8 cellular contexts compared by ENCODE assay signal in the genomic region with DNA sequence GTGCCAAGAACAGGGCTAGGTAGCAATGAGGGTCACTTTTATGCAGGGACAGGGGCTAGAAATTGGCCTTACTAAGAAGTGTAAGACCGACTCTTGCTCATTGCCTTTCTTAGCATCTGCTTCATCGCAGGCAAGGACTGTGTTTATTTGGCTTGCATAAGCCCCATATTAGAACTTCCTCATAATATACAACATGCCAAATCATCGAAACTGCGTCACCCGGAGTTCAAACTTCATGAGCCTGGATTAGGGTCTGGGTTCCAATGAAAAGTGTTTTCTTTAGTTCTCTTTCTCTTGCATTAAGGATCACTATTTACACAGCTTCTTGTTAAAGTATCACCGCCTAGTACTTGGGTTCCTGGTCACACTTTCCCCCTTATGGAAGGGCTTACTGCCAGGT. TPM values are rescaled to one million over a fixed set of nuclear protein-coding genes. Genes with fewer than 3 reads are reported as not detected.
DNase-seq lines count a peak whose midpoint lies in the region; ATAC-seq and TF ChIP-seq lines count a peak whose summit lies in the region.

No MANE protein-coding gene starts in this region.

- H3K36me3 ChIP-seq in suprapubic skin, result no peaks in the 10 kb centered on the region

- peaks cover 35% of the 10 kb centered on the region for H3K4me1 Mint-ChIP-seq in activated CD8-positive, alpha-beta memory T cell treated with anti-CD3 and anti-CD28 coated beads, Interleukin-2, amount 10 ng/mL, durations not matched to agents 7 days and 5 days
- H3K4me1 Mint-ChIP-seq in WTC11 (peaks cover 30% of the 10 kb centered on the region), immature natural killer cell (peaks cover 35 to 47% of the 10 kb centered on the region in 2 donors)

- 94% methylated on average over 6 of the region's 6 CpGs for WGBS in suprapubic skin

- POLR2A ChIA-PET in WTC11 (lab: Charles Lee), result no interaction called here

- no peak for TF ChIP-seq POLR2A in suprapubic skin (IDR thresholded peaks at IDR 0.05)

- no peak for ATAC-seq in activated CD8-positive, alpha-beta memory T cell treated with anti-CD3 and anti-CD28 coated beads, Interleukin-2, amount 10 ng/mL, durations not matched to agents 7 days and 5 days
- no peak for ATAC-seq in WTC11

- H3K36me3 Mint-ChIP-seq in activated CD8-positive, alpha-beta memory T cell treated with anti-CD3 and anti-CD28 coated beads, Interleukin-2, amount 10 ng/mL, durations not matched to agents 7 days and 5 days, result peaks cover 9% of the 10 kb centered on the region
- H3K36me3 Mint-ChIP-seq in WTC11 (no peaks in the 10 kb centered on the region), immature natural killer cell (peaks cover 0 to 4% (median 0%) of the 10 kb centered on the region in 3 donors)

- no peak for TF ChIP-seq CTCF in WTC11 (IDR thresholded peaks at IDR 0.05)
- no peak for TF ChIP-seq CTCF in suprapubic skin (IDR thresholded peaks at IDR 0.05)

- H3K4me3 ChIP-seq in suprapubic skin, result peak overlapping the region; percentile 76

- CTCF ChIA-PET in activated CD8-positive, alpha-beta memory T cell treated with anti-CD3 and anti-CD28 coated beads, Interleukin-2, amount 10 ng/mL, durations not matched to agents 7 days and 5 days (lab: Charles Lee), result interaction anchor here (0.9 to 1.6 kb wide), 3 partner anchors 9 to 20 kb away, joined by 3 to 5 read pairs (median 4); no protein-coding TSS in a partner anchor
- CTCF ChIA-PET in WTC11 (lab: Charles Lee), result interaction anchor here (0.8 to 1.4 kb wide), 2 partner anchors 20 to 291 kb away, joined by 3 to 4 read pairs; no protein-coding TSS in a partner anchor

- no peaks in the 10 kb centered on the region for H3K9me3 ChIP-seq in suprapubic skin

- peak overlapping the region; percentile 93 for H3K27ac Mint-ChIP-seq in activated CD8-positive, alpha-beta memory T cell treated with anti-CD3 and anti-CD28 coated beads, Interleukin-2, amount 10 ng/mL, durations not matched to agents 7 days and 5 days
- H3K27ac Mint-ChIP-seq in WTC11 (peak overlapping the region; percentile 81), immature natural killer cell (peak overlapping the region; percentile 83 to 97 (median 94))

- no peaks in the 10 kb centered on the region for H3K9me3 Mint-ChIP-seq in activated CD8-positive, alpha-beta memory T cell treated with anti-CD3 and anti-CD28 coated beads, Interleukin-2, amount 10 ng/mL, durations not matched to agents 7 days and 5 days (ENCODE audit: low read depth)
- H3K9me3 Mint-ChIP-seq in WTC11 (no peaks in the 10 kb centered on the region), immature natural killer cell (peaks cover 0 to 2% (median 0%) of the 10 kb centered on the region in 6 donors)

- peaks cover 34% of the 10 kb centered on the region for H3K4me1 ChIP-seq in suprapubic skin

- H3K4me3 Mint-ChIP-seq in activated CD8-positive, alpha-beta memory T cell treated with anti-CD3 and anti-CD28 coated beads, Interleukin-2, amount 10 ng/mL, durations not matched to agents 7 days and 5 days, result peak overlapping the region; percentile 19
- H3K4me3 Mint-ChIP-seq in WTC11 (peak overlapping the region; percentile 66), immature natural killer cell (peak overlapping the region; percentile 84 to 91 (median 86))

- peaks cover 10% of the 10 kb centered on the region for H3K27me3 Mint-ChIP-seq in activated CD8-positive, alpha-beta memory T cell treated with anti-CD3 and anti-CD28 coated beads, Interleukin-2, amount 10 ng/mL, durations not matched to agents 7 days and 5 days
- H3K27me3 Mint-ChIP-seq in WTC11 (ENCODE audit: low read depth) (peaks cover 3% of the 10 kb centered on the region), immature natural killer cell (ENCODE audit: low read depth in 3 of 3) (peaks cover 5 to 17% (median 7%) of the 10 kb centered on the region in 3 donors)

- TF ChIP-seq EP300 in suprapubic skin (IDR thresholded peaks at IDR 0.05), result no peak

- H3K27me3 ChIP-seq in suprapubic skin, result no peaks in the 10 kb centered on the region

- DNase-seq in activated CD8-positive, alpha-beta memory T cell treated with anti-CD3 and anti-CD28 coated beads, Interleukin-2, amount 10 ng/mL, durations not matched to agents 7 days and 5 days, result no peak
- DNase-seq in activated CD8-positive, alpha-beta memory T cell treated with anti-CD3 and anti-CD28 coated beads, Interleukin-2, amount 50 U/mL, for 4 hours, result no peak
- no peak for DNase-seq in WTC11 (ENCODE audit: low spot score)
- no peak for DNase-seq in immature natural killer cell
- no peak for DNase-seq in suprapubic skin (ENCODE audit: low spot score in 2 of 2)
- no peak for DNase-seq in NCI-H1436 (lab: John Stamatoyannopoulos, UW)
- DNase-seq in stimulated activated naive CD4-positive, alpha-beta T cell treated with Interleukin-2 at 50 U/mL for 16 hours (lab: John Stamatoyannopoulos, UW), result no peak
- no peak for DNase-seq in OCI-M2 (lab: John Stamatoyannopoulos, UW; ENCODE audit: unreplicated experiment)

- H3K27ac ChIP-seq in suprapubic skin, result no peak overlapping the region

TF ChIP-seq in WTC11, 78 proteins besides CTCF, POLR2A, EP300 and RAD21:
- no peak for TF ChIP-seq OVOL2 (CRISPR knock-in tag; IDR thresholded peaks at IDR 0.05; ENCODE audit: borderline replicate concordance)
- TF ChIP-seq JAZF1 (CRISPR knock-in tag; IDR thresholded peaks at IDR 0.05), result no peak
- TF ChIP-seq EMX1 (CRISPR knock-in tag; IDR thresholded peaks at IDR 0.05), result no peak
- no peak for TF ChIP-seq MXD4 (CRISPR knock-in tag; IDR thresholded peaks at IDR 0.05; ENCODE audit: borderline replicate concordance)
- TF ChIP-seq ELF4 (CRISPR knock-in tag; IDR thresholded peaks at IDR 0.05; ENCODE audit: low read depth), result no peak
- TF ChIP-seq ERG (CRISPR knock-in tag; IDR thresholded peaks at IDR 0.05), result no peak
- TF ChIP-seq E2F4 (CRISPR knock-in tag; IDR thresholded peaks at IDR 0.05; ENCODE audit: borderline replicate concordance, low read depth), result no peak
- TF ChIP-seq NR1H2 (CRISPR knock-in tag; IDR thresholded peaks at IDR 0.05), result no peak
- TF ChIP-seq HMGA2 (CRISPR knock-in tag; IDR thresholded peaks at IDR 0.05), result no peak
- TF ChIP-seq GRHL2 (CRISPR knock-in tag; IDR thresholded peaks at IDR 0.05; ENCODE audit: insufficient replicate concordance, severe bottlenecking), result no peak
- no peak for TF ChIP-seq SP1 (CRISPR knock-in tag; conservative IDR thresholded peaks at IDR 0.05)
- no peak for TF ChIP-seq CREM (CRISPR knock-in tag; IDR thresholded peaks at IDR 0.05)
- no peak for TF ChIP-seq KAT7 (CRISPR knock-in tag; IDR thresholded peaks at IDR 0.05; ENCODE audit: borderline replicate concordance)
- TF ChIP-seq PRRX2 (CRISPR knock-in tag; IDR thresholded peaks at IDR 0.05), result no peak
- TF ChIP-seq ETV6 (CRISPR knock-in tag; IDR thresholded peaks at IDR 0.05), result no peak
- no peak for TF ChIP-seq NFATC4 (CRISPR knock-in tag; IDR thresholded peaks at IDR 0.05)
- TF ChIP-seq ZNF232 (CRISPR knock-in tag; IDR thresholded peaks at IDR 0.05), result no peak
TF ChIP-seq in WTC11: peak in this region for 0.

RNA-seq across cellular contexts. Expression of gene SMAP1, which starts 1.0 kb away (rescaled TPM):
- total RNA-seq in activated CD8-positive, alpha-beta memory T cell treated with anti-CD3 and anti-CD28 coated beads, Interleukin-2, amount 10 ng/mL, durations not matched to agents 7 days and 5 days, result 10 to 100 TPM; 33.2 to 33.7 TPM
- total RNA-seq in WTC11 (2021) (27.6 to 29.0 TPM (median 28.3 TPM) in 3 replicates), suprapubic skin (10 to 100 TPM; 28.8 to 39.1 (median 30.8) TPM)
- polyA plus RNA-seq in immature natural killer cell, result 10 to 100 TPM; 20.3 to 34.0 (median 20.6) TPM

Comparison
In these comparisons a context has a peak if more than half of its experiments do, and no peak if none do; other contexts are left out.
1. H3K4me3 Mint-ChIP-seq: peak in every context shown above with its lines; median percentile 86 in immature natural killer cell; 66 in WTC11; 19 in activated CD8-positive, alpha-beta memory T cell treated with anti-CD3 and anti-CD28 coated beads, Interleukin-2, amount 10 ng/mL, durations not matched to agents 7 days and 5 days.